15 cellular contexts compared by ENCODE assay signal in the genomic region with DNA sequence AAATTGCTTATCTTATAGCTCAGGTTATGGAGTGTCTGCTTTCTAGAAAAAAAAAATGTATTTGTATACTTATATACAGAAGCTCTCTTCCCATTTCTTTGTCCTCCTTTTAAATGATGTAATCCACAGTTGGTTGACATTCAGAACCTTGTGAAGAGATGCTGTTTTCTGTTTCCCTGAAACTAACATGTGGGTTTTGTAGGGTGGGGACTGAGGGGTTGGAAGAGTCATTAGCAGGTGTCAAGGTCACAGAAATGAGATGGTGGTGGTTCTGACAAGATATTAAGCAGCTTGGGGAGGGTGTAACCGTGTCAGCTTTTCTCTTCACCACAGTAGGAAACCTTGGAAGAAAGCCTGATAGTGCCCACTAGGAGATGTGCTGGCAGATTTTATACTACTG. TPM values are rescaled to one million over a fixed set of nuclear protein-coding genes. Genes with fewer than 3 reads are reported as not detected.
DNase-seq lines count a peak whose midpoint lies in the region; ATAC-seq and TF ChIP-seq lines count a peak whose summit lies in the region.
"Had no signal": no experiment of that assay in that cellular context is flagged by ENCODE, and none has a peak within 500 bp of the region (broad histone marks: within the 10 kb centered on the region; RNA-seq: fewer than 3 reads in every experiment).

No MANE protein-coding gene starts in this region.

- peak overlapping the region; percentile 81; the same call in 1 of the 2 replicates for H3K27ac ChIP-seq in KMS-11
- no peak overlapping the region for H3K27ac ChIP-seq in neural progenitor cell
- H3K27ac ChIP-seq: gastroesophageal sphincter, psoas muscle had no signal

- H3K4me2 ChIP-seq in KMS-11 = peak overlapping the region; percentile 89
- H3K4me2 ChIP-seq in neural progenitor cell = peak overlapping the region; percentile 93

- no peaks in the 10 kb centered on the region for H3K9me3 Mint-ChIP-seq in activated naive CD8-positive, alpha-beta T cell (ENCODE audit: low read depth)
- no peaks in the 10 kb centered on the region for H3K9me3 Mint-ChIP-seq in neural progenitor cell
- H3K9me3 Mint-ChIP-seq: dendritic cell treated with granulocyte-macrophage colony-stimulating factor and Interleukin-4, amounts not matched to agents 40 ng/mL and 50 ng/mL, for 4 days had no signal

- H3K27me3 ChIP-seq in KMS-11 (ENCODE audit: insufficient read depth, low read depth) (no peaks in the 10 kb centered on the region), neural progenitor cell (no peaks in the 10 kb centered on the region)
- H3K27me3 ChIP-seq: gastroesophageal sphincter, MG63 had no signal

- H3K9me3 ChIP-seq in neural progenitor cell (ENCODE audit: low read depth) = no peaks in the 10 kb centered on the region
- H3K9me3 ChIP-seq: gastroesophageal sphincter, HAP-1, MG63, psoas muscle had no signal

- peak overlapping the region; percentile 97 for H3K4me3 Mint-ChIP-seq in activated naive CD8-positive, alpha-beta T cell
- H3K4me3 Mint-ChIP-seq in neural progenitor cell = no peak overlapping the region
- H3K4me3 Mint-ChIP-seq: dendritic cell treated with granulocyte-macrophage colony-stimulating factor and Interleukin-4, amounts not matched to agents 40 ng/mL and 50 ng/mL, for 4 days had no signal

- H4K20me1 ChIP-seq in KMS-11 (ENCODE audit: insufficient read depth) (0 out of 2 replicates have a peak, but pooled peaks cover 4% of the 10 kb centered on the region), neural progenitor cell (ENCODE audit: low read depth) (peaks cover 59% of the 10 kb centered on the region)

- TF ChIP-seq CTCF in KMS-11 (conservative IDR thresholded peaks at IDR 0.05; ENCODE audit: low read depth, low read length) (no peak), neural progenitor cell (IDR thresholded peaks at IDR 0.05) (no peak)

- H3K4me1 ChIP-seq in KMS-11 (ENCODE audit: low read depth, poor library complexity, severe bottlenecking) (peaks cover 61% of the 10 kb centered on the region), neural progenitor cell (peaks cover 23% of the 10 kb centered on the region)

- no peaks in the 10 kb centered on the region for H3K27me3 Mint-ChIP-seq in activated naive CD8-positive, alpha-beta T cell
- peaks cover 5% of the 10 kb centered on the region for H3K27me3 Mint-ChIP-seq in neural progenitor cell (ENCODE audit: insufficient read depth, low read depth)
- H3K27me3 Mint-ChIP-seq: dendritic cell treated with granulocyte-macrophage colony-stimulating factor and Interleukin-4, amounts not matched to agents 40 ng/mL and 50 ng/mL, for 4 days had no signal

- H3K4me3 ChIP-seq in KMS-11 (IDR thresholded peaks at IDR 0.05; ENCODE audit: insufficient read depth, low read depth, low read length) (no peak overlapping the region), neural progenitor cell (no peak overlapping the region)
- H3K4me3 ChIP-seq: gastroesophageal sphincter, HAP-1, psoas muscle had no signal

- no peak overlapping the region for H2AFZ ChIP-seq in KMS-11 (ENCODE audit: low read depth)
- H2AFZ ChIP-seq in neural progenitor cell (replicated peaks) = no peak overlapping the region

- H3K36me3 Mint-ChIP-seq in activated naive CD8-positive, alpha-beta T cell = peaks cover 5% of the 10 kb centered on the region
- peaks cover 4% of the 10 kb centered on the region for H3K36me3 Mint-ChIP-seq in neural progenitor cell

- H3K9ac ChIP-seq in KMS-11 (peak overlapping the region; percentile 91; the same call in 1 of the 2 replicates), neural progenitor cell (no peak overlapping the region)

- peaks cover 30% of the 10 kb centered on the region for H3F3A ChIP-seq in neural progenitor cell (ENCODE audit: low read depth)

- H3K36me3 ChIP-seq in KMS-11 (ENCODE audit: insufficient read depth) = no peaks in the 10 kb centered on the region
- H3K36me3 ChIP-seq in neural progenitor cell = no peaks in the 10 kb centered on the region
- H3K36me3 ChIP-seq: gastroesophageal sphincter, HAP-1, MG63 had no signal

- peaks cover 83% of the 10 kb centered on the region for H3K4me1 Mint-ChIP-seq in activated naive CD8-positive, alpha-beta T cell (ENCODE audit: low read depth)
- peaks cover 20% of the 10 kb centered on the region for H3K4me1 Mint-ChIP-seq in neural progenitor cell

- peaks cover 54% of the 10 kb centered on the region for H3K79me2 ChIP-seq in KMS-11 (ENCODE audit: insufficient read depth, low read depth)
- peaks cover 66% of the 10 kb centered on the region for H3K79me2 ChIP-seq in neural progenitor cell (ENCODE audit: low read depth)

- peak overlapping the region; percentile 86 for H3K27ac Mint-ChIP-seq in activated naive CD8-positive, alpha-beta T cell
- no peak overlapping the region for H3K27ac Mint-ChIP-seq in neural progenitor cell
- H3K27ac Mint-ChIP-seq: dendritic cell treated with granulocyte-macrophage colony-stimulating factor and Interleukin-4, amounts not matched to agents 40 ng/mL and 50 ng/mL, for 4 days had no signal

- peak; percentile 31 for DNase-seq in activated CD4-positive, alpha-beta T cell treated with anti-CD3 and anti-CD28 coated beads for 48 hours
- DNase-seq in activated CD4-positive, alpha-beta T cell treated with anti-CD3 and anti-CD28 coated beads, Interleukin-2, amount 50 U/mL, for 4 hours = no peak
- DNase-seq in neural progenitor cell (ENCODE audit: low spot score) = no peak
- DNase-seq in mesenteric fat pad (ENCODE audit: low spot score) = no peak
- DNase-seq: GF-D8, MG63, NCI-H82, psoas muscle had no signal

- ATAC-seq in GM21515 (IDR thresholded peaks at IDR 0.05; ENCODE audit: unreplicated experiment) (no peak), HG02938 (IDR thresholded peaks at IDR 0.05; ENCODE audit: unreplicated experiment) (no peak)
- ATAC-seq: gastroesophageal sphincter, psoas muscle had no signal

RNA-seq across cellular contexts. Expression of gene RASA2, which starts 2.4 kb away (rescaled TPM):
- total RNA-seq in neural progenitor cell (ENCODE audit: low replicate concordance) (40.3 and 48.4 TPM in 2 replicates), mesenteric fat pad (24.4 TPM)
